17 cellular contexts compared by ENCODE assay signal in genomic region chr7:46908770-46909169, GRCh38.
DNase-seq lines count a peak whose midpoint lies in the region; FAIRE-seq and TF ChIP-seq lines count a peak whose summit lies in the region.
"Had no signal": no experiment of that assay in that cellular context is flagged by ENCODE, and none has a peak within 500 bp of the region (broad histone marks: within the 10 kb centered on the region; RNA-seq: fewer than 3 reads in every experiment).

No MANE protein-coding gene starts in this region.

- H3K4me1 Mint-ChIP-seq in MCF 10A (ENCODE audit: insufficient read depth, unreplicated experiment): peaks cover 34% of the 10 kb centered on the region
- H3K4me1 Mint-ChIP-seq in activated T-cell treated with anti-CD3 and anti-CD28 coated beads, Interleukin-2, amount 50 U/mL, for 24 hours (ENCODE audit: low read depth): no peaks in the 10 kb centered on the region
- H3K4me1 Mint-ChIP-seq: activated CD4-positive, alpha-beta T cell treated with anti-CD3 and anti-CD28 coated beads, Interleukin-2, amount 10 ng/mL, durations not matched to agents 24 days and 14 days; natural killer cell; stimulated activated effector memory CD8-positive, alpha-beta T cell treated with anti-CD3 and anti-CD28 coated beads, Interleukin-12 subunit alpha, Interleukin-12 subunit beta, amount 100 ng/mL, for 72 hours had no signal

- no peaks in the 10 kb centered on the region for H3K27me3 Mint-ChIP-seq in MCF 10A (ENCODE audit: insufficient read depth, unreplicated experiment)
- H3K27me3 Mint-ChIP-seq in activated T-cell treated with anti-CD3 and anti-CD28 coated beads, Interleukin-2, amount 50 U/mL, for 24 hours: no peaks in the 10 kb centered on the region
- H3K27me3 Mint-ChIP-seq: activated CD4-positive, alpha-beta T cell treated with anti-CD3 and anti-CD28 coated beads, Interleukin-2, amount 10 ng/mL, durations not matched to agents 24 days and 14 days had no signal

- TF ChIP-seq POLR2A in breast epithelium (IDR thresholded peaks at IDR 0.05) (no peak), stomach (IDR thresholded peaks at IDR 0.05) (no peak)

- H3K27me3 ChIP-seq in breast epithelium (no peaks in the 10 kb centered on the region), stomach (no peaks in the 10 kb centered on the region)
- H3K27me3 ChIP-seq: dorsolateral prefrontal cortex had no signal

- H3K4me1 ChIP-seq in breast epithelium (no peaks in the 10 kb centered on the region), stomach (no peaks in the 10 kb centered on the region)

- H3K36me3 Mint-ChIP-seq in MCF 10A (ENCODE audit: insufficient read depth, unreplicated experiment): no peaks in the 10 kb centered on the region
- H3K36me3 Mint-ChIP-seq in activated T-cell treated with anti-CD3 and anti-CD28 coated beads, Interleukin-2, amount 50 U/mL, for 24 hours (ENCODE audit: low read depth): no peaks in the 10 kb centered on the region
- H3K36me3 Mint-ChIP-seq: natural killer cell; stimulated activated effector memory CD8-positive, alpha-beta T cell treated with anti-CD3 and anti-CD28 coated beads, Interleukin-12 subunit alpha, Interleukin-12 subunit beta, amount 100 ng/mL, for 72 hours had no signal

- BruUV-seq in MCF 10A (replicated peaks; lab: Mats Ljungman, UMichigan): no TSS peak

- POLR2A ChIA-PET in MCF 10A (lab: Yijun Ruan, JAX): interaction anchor here (1.7 kb wide), 1 partner anchor 9 kb away, joined by 7 read pairs; no protein-coding TSS in a partner anchor

- peaks cover 0 to 6% of the 10 kb centered on the region in 2 donors for H3K9me3 ChIP-seq in breast epithelium
- H3K9me3 ChIP-seq in stomach: peaks cover 0 to 5% (median 0%) of the 10 kb centered on the region in 4 donors

- H3K27ac ChIP-seq in breast epithelium: no peak overlapping the region
- peak overlapping the region; percentile 16; the same call in 1 of the 2 replicates for H3K27ac ChIP-seq in VCaP
- no peak overlapping the region for H3K27ac ChIP-seq in stomach
- H3K27ac ChIP-seq: 22Rv1, dorsolateral prefrontal cortex had no signal

- peak; percentile 60 for DNase-seq in MCF 10A (ENCODE audit: unreplicated experiment)
- no peak for DNase-seq in breast epithelium (ENCODE audit: low spot score in 2 of 2)
- DNase-seq in fibroblast of villous mesenchyme (ENCODE audit: low read depth): peak; percentile 84
- peak; percentile 80 for DNase-seq in urothelium cell line (ENCODE audit: low spot score)
- DNase-seq in activated T-cell treated with anti-CD3 and anti-CD28 coated beads, Interleukin-2, amount 50 U/mL, for 24 hours: no peak
- no peak for DNase-seq in activated CD4-positive, alpha-beta T cell treated with anti-CD3 and anti-CD28 coated beads, Interleukin-2, amount 50 U/mL, for 4 hours
- DNase-seq in stomach: no peak
- DNase-seq: activated CD4-positive, alpha-beta T cell treated with anti-CD3 and anti-CD28 coated beads, Interleukin-2, amount 10 ng/mL, durations not matched to agents 24 days and 14 days; activated naive CD4-positive, alpha-beta T cell treated with Interleukin-2 at 50 U/mL for 16 hours; dorsolateral prefrontal cortex; GDM1; GOT3; natural killer cell; SIG-M5 had no signal

- H3K36me3 ChIP-seq in breast epithelium (no peaks in the 10 kb centered on the region), stomach (no peaks in the 10 kb centered on the region)

- H3K9me3 Mint-ChIP-seq in MCF 10A (ENCODE audit: unreplicated experiment): no peaks in the 10 kb centered on the region
- H3K9me3 Mint-ChIP-seq in activated T-cell treated with anti-CD3 and anti-CD28 coated beads, Interleukin-2, amount 50 U/mL, for 24 hours: peaks cover 6% of the 10 kb centered on the region
- H3K9me3 Mint-ChIP-seq: activated CD4-positive, alpha-beta T cell treated with anti-CD3 and anti-CD28 coated beads, Interleukin-2, amount 10 ng/mL, durations not matched to agents 24 days and 14 days had no signal

- CTCF ChIA-PET in MCF 10A (lab: Yijun Ruan, JAX): interaction anchor here (0.6 to 1.2 kb wide), 3 partner anchors 9 to 469 kb away, joined by 3 to 4 read pairs (median 3); no protein-coding TSS in a partner anchor

- no peak overlapping the region for H3K4me3 Mint-ChIP-seq in MCF 10A (ENCODE audit: unreplicated experiment)
- no peak overlapping the region for H3K4me3 Mint-ChIP-seq in activated T-cell treated with anti-CD3 and anti-CD28 coated beads, Interleukin-2, amount 50 U/mL, for 24 hours
- H3K4me3 Mint-ChIP-seq: activated CD4-positive, alpha-beta T cell treated with anti-CD3 and anti-CD28 coated beads, Interleukin-2, amount 10 ng/mL, durations not matched to agents 24 days and 14 days; natural killer cell; stimulated activated effector memory CD8-positive, alpha-beta T cell treated with anti-CD3 and anti-CD28 coated beads, Interleukin-12 subunit alpha, Interleukin-12 subunit beta, amount 100 ng/mL, for 72 hours had no signal

- FAIRE-seq in urothelium cell line (lab: Jason Lieb, UNC): peak; percentile 73

- intact Hi-C loops in MCF 10A (cut with micrococcal nuclease): no loop called here
- intact Hi-C loops in breast epithelium (cut with DNase I; ENCODE audit: low total_unique reads): no loop called here
- intact Hi-C loops in stomach (cut with DNase I; ENCODE audit: low total_unique reads): no loop called here

- TF ChIP-seq EP300 in stomach (IDR thresholded peaks at IDR 0.05): no peak

- peak overlapping the region; percentile 4 for H3K27ac Mint-ChIP-seq in MCF 10A (ENCODE audit: low read depth, unreplicated experiment)
- H3K27ac Mint-ChIP-seq in activated T-cell treated with anti-CD3 and anti-CD28 coated beads, Interleukin-2, amount 50 U/mL, for 24 hours: no peak overlapping the region
- H3K27ac Mint-ChIP-seq: activated CD4-positive, alpha-beta T cell treated with anti-CD3 and anti-CD28 coated beads, Interleukin-2, amount 10 ng/mL, durations not matched to agents 24 days and 14 days; natural killer cell; stimulated activated effector memory CD8-positive, alpha-beta T cell treated with anti-CD3 and anti-CD28 coated beads, Interleukin-12 subunit alpha, Interleukin-12 subunit beta, amount 100 ng/mL, for 72 hours had no signal

- TF ChIP-seq CTCF in MCF 10A (IDR thresholded peaks at IDR 0.05; ENCODE audit: unreplicated experiment): no peak
- TF ChIP-seq CTCF in breast epithelium (IDR thresholded peaks at IDR 0.05): no peak
- no peak for TF ChIP-seq CTCF in VCaP (conservative IDR thresholded peaks at IDR 0.05)
- no peak for TF ChIP-seq CTCF in fibroblast of villous mesenchyme (IDR thresholded peaks at IDR 0.05; ENCODE audit: insufficient read depth, low read depth, low read length)
- no peak for TF ChIP-seq CTCF in stomach (IDR thresholded peaks at IDR 0.05)

- H3K4me3 ChIP-seq in breast epithelium (no peak overlapping the region), fibroblast of villous mesenchyme (ENCODE audit: low read depth, low read length) (no peak overlapping the region), stomach (no peak overlapping the region)
- H3K4me3 ChIP-seq: dorsolateral prefrontal cortex had no signal

- WGBS in stomach, 5 donors: 9 to 26% (median 14%) methylated on average over 1 of the region's 1 CpG

Comparison
In these comparisons a context has a peak if more than half of its experiments do, and no peak if none do; other contexts are left out.
1. DNase-seq: peak in MCF 10A (single experiment), fibroblast of villous mesenchyme (single experiment) and urothelium cell line (single experiment); none in breast epithelium (0 of 2), activated T-cell treated with anti-CD3 and anti-CD28 coated beads, Interleukin-2, amount 50 U/mL, for 24 hours (single experiment), activated CD4-positive, alpha-beta T cell treated with anti-CD3 and anti-CD28 coated beads, Interleukin-2, amount 50 U/mL, for 4 hours (0 of 2) and stomach (single experiment).